Comparison of ENCODE assay signal across 12 cellular contexts in genomic region chr3:52014613-52015012, GRCh38. TPM values are rescaled to one million over a fixed set of nuclear protein-coding genes. Genes with fewer than 3 reads are reported as not detected.
DNase-seq lines count a peak whose midpoint lies in the region; ATAC-seq and TF ChIP-seq lines count a peak whose summit lies in the region.
"Had no signal": no experiment of that assay in that cellular context is flagged by ENCODE, and none has a peak within 500 bp of the region (broad histone marks: within the 10 kb centered on the region; RNA-seq: fewer than 3 reads in every experiment).

No MANE protein-coding gene starts in this region.

- H3K9me3 ChIP-seq in breast epithelium (no peaks in the 10 kb centered on the region), uterus (no peaks in the 10 kb centered on the region)

- no peak for ATAC-seq in HG03097 (IDR thresholded peaks at IDR 0.05; ENCODE audit: low FRiP score, unreplicated experiment)
- ATAC-seq: naive thymus-derived CD4-positive, alpha-beta T cell had no signal

- DNase-seq in AG10803 (ENCODE audit: low read depth) (no peak), H7 (peak; percentile 90), kidney epithelial cell (ENCODE audit: low read depth) (no peak), breast epithelium (ENCODE audit: low spot score in 2 of 2) (no peak), uterus (no peak)
- no peak for DNase-seq in activated effector memory CD4-positive, alpha-beta T cell treated with anti-CD3 and anti-CD28 coated beads, Interleukin-2, amount 50 U/mL, for 16 hours
- DNase-seq: activated CD4-positive, alpha-beta T cell treated with anti-CD3 and anti-CD28 coated beads for 1 hour; activated naive CD8-positive, alpha-beta T cell treated with anti-CD3 and anti-CD28 coated beads, Interleukin-2, amount 50 U/mL, for 24 hours; naive thymus-derived CD4-positive, alpha-beta T cell; stimulated activated CD4-positive, alpha-beta T cell treated with anti-CD3 and anti-CD28 coated beads, Interleukin-2, amount 100 ng/mL, for 48 hours had no signal

- H3K27me3 ChIP-seq in H7 (ENCODE audit: control insufficient read depth, insufficient read depth, low read length) (no peaks in the 10 kb centered on the region; the same call in 1 of the 2 replicates), kidney epithelial cell (ENCODE audit: control insufficient read depth, insufficient read depth, low read length) (no peaks in the 10 kb centered on the region), breast epithelium (no peaks in the 10 kb centered on the region), uterus (no peaks in the 10 kb centered on the region)

- TF ChIP-seq CTCF in AG10803 (conservative IDR thresholded peaks at IDR 0.05; ENCODE audit: low read length) (peak; percentile 34), WI38 (IDR thresholded peaks at IDR 0.05; ENCODE audit: low read depth, low read length) (peak; percentile 28), kidney epithelial cell (IDR thresholded peaks at IDR 0.05; ENCODE audit: insufficient read depth, low read length, poor library complexity, severe bottlenecking) (peak; percentile 40), breast epithelium (IDR thresholded peaks at IDR 0.05) (no peak), uterus (IDR thresholded peaks at IDR 0.05) (no peak)

- H3K4me1 ChIP-seq in breast epithelium = no peaks in the 10 kb centered on the region
- peaks cover 0 to 7% of the 10 kb centered on the region in 2 donors for H3K4me1 ChIP-seq in uterus

- TF ChIP-seq POLR2A in breast epithelium (IDR thresholded peaks at IDR 0.05) (no peak), uterus (IDR thresholded peaks at IDR 0.05) (no peak)

- intact Hi-C loops in breast epithelium (cut with DNase I; ENCODE audit: low total_unique reads) = no loop called here
- intact Hi-C loops in uterus (cut with DNase I; ENCODE audit: low total_unique reads) = loop anchor here (5.0 kb wide), 1 partner anchor 103 kb away; no protein-coding TSS in a partner anchor

- H3K27ac ChIP-seq in breast epithelium (no peak overlapping the region), uterus (no peak overlapping the region)

- H3K4me3 ChIP-seq in AG10803 (ENCODE audit: low read length) = no peak overlapping the region
- no peak overlapping the region for H3K4me3 ChIP-seq in H7 (ENCODE audit: insufficient read depth, low read depth, low read length)
- H3K4me3 ChIP-seq in WI38 (ENCODE audit: low read depth, low read length) = no peak overlapping the region
- H3K4me3 ChIP-seq in kidney epithelial cell (ENCODE audit: low read depth, low read length) = no peak overlapping the region
- H3K4me3 ChIP-seq in breast epithelium = no peak overlapping the region
- no peak overlapping the region for H3K4me3 ChIP-seq in uterus

- H3K36me3 ChIP-seq in H7 (replicated peaks; ENCODE audit: control insufficient read depth, insufficient read depth, low read length) (no peaks in the 10 kb centered on the region), kidney epithelial cell (ENCODE audit: control insufficient read depth, insufficient read depth, low read length) (no peaks in the 10 kb centered on the region), breast epithelium (no peaks in the 10 kb centered on the region), uterus (no peaks in the 10 kb centered on the region)

RNA-seq across cellular contexts. Expression of gene RPL29, which starts 18.9 kb away (rescaled TPM):
- total RNA-seq in H7 (2014; rRNA removed; shearing (Covaris generic)) = 1,001 and 1,107 TPM in 2 replicates
- total RNA-seq in kidney epithelial cell (2,366 and 2,384 TPM in 2 replicates), breast epithelium (1,000 to 10,000 TPM; 1,890 to 2,530 (median 2,229) TPM), uterus (1,000 to 10,000 TPM in 3 of 4 donors, 100 to 1,000 TPM in 1; 696 to 2,362 (median 1,238) TPM)

RNA-seq across cellular contexts. Expression of gene ACY1, which starts 31.3 kb away (rescaled TPM):
- 97.7 and 101 TPM in 2 replicates for total RNA-seq in H7 (2014; rRNA removed; shearing (Covaris generic))
- total RNA-seq in kidney epithelial cell (59.4 and 69.0 TPM in 2 replicates), breast epithelium (10 to 100 TPM; 40.0 to 49.2 (median 46.4) TPM), uterus (10 to 100 TPM in 2 of 4 donors, 1 to 10 TPM in 1, not detected in 1; 1.3 to 19.0 (median 12.4) TPM)

RNA-seq across cellular contexts. Expression of gene ABHD14A, which starts 39.7 kb away (rescaled TPM):
- total RNA-seq in H7 (2014; rRNA removed; shearing (Covaris generic)) = 7.5 and 7.7 TPM in 2 replicates
- 15.3 and 16.8 TPM in 2 replicates for total RNA-seq in kidney epithelial cell
- total RNA-seq in breast epithelium = 10 to 100 TPM; 16.1 to 32.6 (median 17.1) TPM
- total RNA-seq in uterus = 10 to 100 TPM in 2 of 4 donors, 1 to 10 TPM in 2; 1.8 to 16.6 (median 10.5) TPM

RNA-seq across cellular contexts. Expression of gene ABHD14B, which starts 40.8 kb away (rescaled TPM):
- total RNA-seq in H7 (2014; rRNA removed; shearing (Covaris generic)) = 20.8 and 24.3 TPM in 2 replicates
- total RNA-seq in kidney epithelial cell (36.3 and 50.5 TPM in 2 replicates), breast epithelium (100 to 1,000 TPM in 1 of 3 donors, 10 to 100 TPM in 2; 62.3 to 122 (median 74.3) TPM), uterus (10 to 100 TPM; 15.6 to 52.4 (median 39.6) TPM)

RNA-seq across cellular contexts. Expression of gene DUSP7, which starts 41.8 kb away (rescaled TPM):
- total RNA-seq in H7 (2014; rRNA removed; shearing (Covaris generic)) = 19.5 and 21.7 TPM in 2 replicates
- total RNA-seq in kidney epithelial cell = 23.5 and 27.7 TPM in 2 replicates
- 10 to 100 TPM in 1 of 3 donors, 1 to 10 TPM in 2; 7.0 to 11.1 (median 8.6) TPM for total RNA-seq in breast epithelium
- total RNA-seq in uterus = 10 to 100 TPM in 3 of 4 donors, 1 to 10 TPM in 1; 5.6 to 39.1 (median 12.3) TPM

Comparison
In these comparisons a context has a peak if more than half of its experiments do, and no peak if none do; other contexts are left out.
1. CTCF ChIP-seq: peak in AG10803 (single experiment), WI38 (single experiment) and kidney epithelial cell (single experiment); none in breast epithelium (0 of 3) and uterus (0 of 4).